Comparison of ENCODE assay signal across 15 cellular contexts in the genomic region with DNA sequence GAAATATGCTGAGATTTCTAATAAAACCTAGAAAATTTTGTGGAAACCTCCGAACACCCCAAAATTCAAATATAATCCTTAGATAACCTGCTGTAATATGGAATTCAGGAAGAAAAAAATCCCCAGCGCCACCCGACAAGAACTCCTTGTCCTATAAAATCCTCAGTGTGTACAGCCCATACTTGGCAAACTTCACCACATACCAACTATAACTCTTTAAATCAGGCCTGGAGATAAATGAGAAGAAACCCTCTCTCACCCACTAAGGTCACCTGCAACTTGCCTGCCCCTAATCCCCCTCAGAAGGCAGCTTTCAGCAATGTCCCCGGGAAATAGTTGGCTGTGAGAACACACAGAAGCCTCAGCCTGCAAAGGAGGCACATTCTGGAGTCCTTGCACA.
DNase-seq lines count a peak whose midpoint lies in the region; ATAC-seq, FAIRE-seq and TF ChIP-seq lines count a peak whose summit lies in the region.
"Had no signal": no experiment of that assay in that cellular context is flagged by ENCODE, and none has a peak within 500 bp of the region (broad histone marks: within the 10 kb centered on the region; RNA-seq: fewer than 3 reads in every experiment).

No MANE protein-coding gene starts in this region.

- no peak for TF ChIP-seq POLR2A in A549 (IDR thresholded peaks at IDR 0.05; ENCODE audit: low read length)
- no peak for TF ChIP-seq POLR2A in esophagus muscularis mucosa (IDR thresholded peaks at IDR 0.05; ENCODE audit: low read depth)

- H3K4me2 ChIP-seq in A549 (peak overlapping the region; percentile 61), trophoblast cell (ENCODE audit: low read length) (no peak overlapping the region)

- H2AFZ ChIP-seq in trophoblast cell (ENCODE audit: insufficient read depth, low read length, poor library complexity) = no peak overlapping the region

- no peaks in the 10 kb centered on the region for H3K79me1 ChIP-seq in trophoblast cell (ENCODE audit: low read length)

- peak overlapping the region; percentile 48 for H2BK120ac ChIP-seq in trophoblast cell (ENCODE audit: insufficient read depth, low read length, poor library complexity)

- no peak for TF ChIP-seq RAD21 in A549 (conservative IDR thresholded peaks at IDR 0.05 in 1 of 2, IDR thresholded peaks at IDR 0.05 in 1 of 2)

- H3K36me3 ChIP-seq in esophagus muscularis mucosa (no peaks in the 10 kb centered on the region), trophoblast cell (ENCODE audit: control insufficient read depth in 1 of 2, insufficient read depth in 2 of 2, low read length in 2 of 2) (no peaks in the 10 kb centered on the region)
- H3K36me3 ChIP-seq: MG63 had no signal

- peaks cover 18% of the 10 kb centered on the region for H3K4me1 ChIP-seq in A549
- H3K4me1 ChIP-seq in esophagus muscularis mucosa = peaks cover 23 to 55% (median 41%) of the 10 kb centered on the region in 4 donors
- peaks cover 4 to 7% of the 10 kb centered on the region in 2 experiments for H3K4me1 ChIP-seq in trophoblast cell (ENCODE audit: control insufficient read depth in 1 of 2, insufficient read depth in 2 of 2, low read length in 2 of 2)

- peak in 1 of 2 experiments; percentile 5; a peak in 1 of 6 replicates for ATAC-seq in A549
- ATAC-seq: activated CD8-positive, alpha-beta T cell treated with anti-CD3 and anti-CD28 coated beads for 36 hours; activated T-helper 17 cell treated with anti-CD3 and anti-CD28 coated beads, Interleukin-2, amount 50 U/mL, for 72 hours; stimulated activated naive CD8-positive, alpha-beta T cell treated with anti-CD3 and anti-CD28 coated beads, Interleukin-15, amount 100 ng/mL, for 72 hours had no signal

- POLR2A ChIA-PET in A549 (lab: Yijun Ruan, JAX) (interaction anchor here (0.9 kb wide), 1 partner anchor 13 kb away, joined by 3 read pairs; no protein-coding TSS in a partner anchor), RWPE1 (lab: Yijun Ruan, JAX; ENCODE audit: low non-redundant PET) (no interaction called here)

- peak overlapping the region; percentile 56 to 81 for H3K27ac ChIP-seq in A549
- peak overlapping the region; percentile 97 for H3K27ac ChIP-seq in RWPE1
- H3K27ac ChIP-seq in esophagus muscularis mucosa (replicated peaks in 1 of 4) = peak overlapping the region; percentile 40 to 72 (median 54)
- no peak overlapping the region for H3K27ac ChIP-seq in trophoblast cell (ENCODE audit: low read depth, low read length)

- H3K79me2 ChIP-seq in trophoblast cell (ENCODE audit: control insufficient read depth, insufficient read depth, low read length, poor library complexity) = no peaks in the 10 kb centered on the region

- peak overlapping the region; percentile 60 for H4K91ac ChIP-seq in trophoblast cell (ENCODE audit: low read depth, low read length)

- H3K9me3 ChIP-seq in A549 (no peaks in the 10 kb centered on the region), esophagus muscularis mucosa (no peaks in the 10 kb centered on the region), trophoblast cell (ENCODE audit: insufficient read depth, low read depth, low read length) (no peaks in the 10 kb centered on the region)

- DNase-seq in A549 (ENCODE audit: low read depth in 1 of 2, low spot score in 1 of 2) (no peak), RWPE1 (ENCODE audit: low spot score) (no peak), esophagus muscularis mucosa (ENCODE audit: extremely low spot score) (no peak), trophoblast cell (peak in 1 of 2 donors; percentile 15), RKO (ENCODE audit: low spot score) (no peak)
- DNase-seq in stimulated activated CD4-positive, alpha-beta T cell treated with anti-CD3 and anti-CD28 coated beads, Interleukin-1b, Interleukin-23, amount 100 ng/mL, for 48 hours = no peak
- no peak for DNase-seq in activated CD4-positive, alpha-beta T cell treated with anti-CD3 and anti-CD28 coated beads for 1 hour
- no peak for DNase-seq in activated CD4-positive, alpha-beta T cell treated with anti-CD3 and anti-CD28 coated beads for 4 hours
- DNase-seq: activated CD8-positive, alpha-beta T cell treated with anti-CD3 and anti-CD28 coated beads for 36 hours; DMS153; naive B cell; stimulated activated naive CD8-positive, alpha-beta T cell treated with anti-CD3 and anti-CD28 coated beads, Interleukin-15, amount 100 ng/mL, for 72 hours had no signal

- H3K14ac ChIP-seq in trophoblast cell (ENCODE audit: low read length) = no peak overlapping the region

- CTCF ChIA-PET in A549 (lab: Yijun Ruan, JAX) = interaction anchor here (1.0 to 3.5 kb wide), 7 partner anchors 11 to 241 kb away, joined by 3 to 13 read pairs (median 4); no protein-coding TSS in a partner anchor
- CTCF ChIA-PET in RWPE1 (lab: Yijun Ruan, JAX) = interaction anchor here (0.7 to 0.9 kb wide), 3 partner anchors 15 to 786 kb away, joined by 3 to 4 read pairs (median 4); a partner anchor contains a TSS

- intact Hi-C loops in esophagus muscularis mucosa (cut with DNase I) = no loop called here

- H3K23ac ChIP-seq in trophoblast cell (ENCODE audit: low read length) = no peak overlapping the region

- FAIRE-seq in A549 (lab: Jason Lieb, UNC) = no peak
- FAIRE-seq: TTC549 had no signal

- H2BK5ac ChIP-seq in trophoblast cell (ENCODE audit: low read depth, low read length, poor library complexity) = no peak overlapping the region

- no peak overlapping the region for H4K8ac ChIP-seq in trophoblast cell (ENCODE audit: low read depth, low read length)

- no peak for TF ChIP-seq CTCF in A549 (IDR thresholded peaks at IDR 0.05)
- no peak for TF ChIP-seq CTCF in RWPE1 (conservative IDR thresholded peaks at IDR 0.05; ENCODE audit: low read depth)
- TF ChIP-seq CTCF in esophagus muscularis mucosa (IDR thresholded peaks at IDR 0.05) = no peak

- H2BK12ac ChIP-seq in trophoblast cell (ENCODE audit: low read length) = no peak overlapping the region

- no peak overlapping the region for H3K4ac ChIP-seq in trophoblast cell (ENCODE audit: low read depth, low read length)

- H4K12ac ChIP-seq in trophoblast cell (ENCODE audit: low read depth, low read length) = no peak overlapping the region

- no peak for TF ChIP-seq EP300 in A549 (IDR thresholded peaks at IDR 0.05)
- TF ChIP-seq EP300 in esophagus muscularis mucosa (IDR thresholded peaks at IDR 0.05) = no peak

- H3K18ac ChIP-seq in trophoblast cell (ENCODE audit: low read length) = no peak overlapping the region

- WGBS in A549 (ENCODE audit: missing lambda C conversion rate) = 88% methylated on average over 4 of the region's 4 CpGs
- WGBS in esophagus muscularis mucosa = 87% methylated on average over 4 of the region's 4 CpGs
- WGBS in trophoblast cell (ENCODE audit: extremely low coverage, insufficient coverage, insufficient read length) = no CpG with 5 or more reads among the region's 4 CpGs

- H3K4me3 ChIP-seq in A549 (no peak overlapping the region), esophagus muscularis mucosa (no peak overlapping the region), trophoblast cell (ENCODE audit: low read depth, low read length) (no peak overlapping the region)
- H3K4me3 ChIP-seq: MG63 had no signal

- H3K9ac ChIP-seq in trophoblast cell (ENCODE audit: low read length) = no peak overlapping the region

- H3K27me3 ChIP-seq in esophagus muscularis mucosa = no peaks in the 10 kb centered on the region
- H3K27me3 ChIP-seq in trophoblast cell (ENCODE audit: insufficient read depth, low read length) = no peaks in the 10 kb centered on the region
- H3K27me3 ChIP-seq: MG63 had no signal

- peak overlapping the region; percentile 52 for H2AK5ac ChIP-seq in trophoblast cell (ENCODE audit: low read length)

TF ChIP-seq in A549, 52 proteins besides CTCF, POLR2A, EP300 and RAD21:
- no peak for TF ChIP-seq GATA3 (IDR thresholded peaks at IDR 0.05; ENCODE audit: borderline replicate concordance)
- no peak for TF ChIP-seq ZC3H11A (IDR thresholded peaks at IDR 0.05)
- no peak for TF ChIP-seq MAZ (IDR thresholded peaks at IDR 0.05; ENCODE audit: borderline replicate concordance, low read depth, low read length)
- TF ChIP-seq HDAC2 (IDR thresholded peaks at IDR 0.05) = no peak
- no peak for TF ChIP-seq FOXS1 (CRISPR knock-in tag; IDR thresholded peaks at IDR 0.05)
- TF ChIP-seq SMC3 (IDR thresholded peaks at IDR 0.05) = no peak
- no peak for TF ChIP-seq TFCP2L1 (CRISPR knock-in tag; IDR thresholded peaks at IDR 0.05)
- TF ChIP-seq RCOR1 (IDR thresholded peaks at IDR 0.05; ENCODE audit: low read depth, low read length) = no peak
- TF ChIP-seq, protein P1, sequence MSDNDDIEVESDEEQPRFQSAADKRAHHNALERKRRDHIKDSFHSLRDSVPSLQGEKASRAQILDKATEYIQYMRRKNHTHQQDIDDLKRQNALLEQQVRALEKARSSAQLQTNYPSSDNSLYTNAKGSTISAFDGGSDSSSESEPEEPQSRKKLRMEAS (IDR thresholded peaks at IDR 0.05) = no peak
- no peak for TF ChIP-seq SREBF2 (IDR thresholded peaks at IDR 0.05)
- no peak for TF ChIP-seq NR3C1 (IDR thresholded peaks at IDR 0.05)
- no peak for TF ChIP-seq RFX5 (IDR thresholded peaks at IDR 0.05)
TF ChIP-seq in A549: peak in this region for 0.
